ENCODE assay signal across 1 cellular context in the genomic region with DNA sequence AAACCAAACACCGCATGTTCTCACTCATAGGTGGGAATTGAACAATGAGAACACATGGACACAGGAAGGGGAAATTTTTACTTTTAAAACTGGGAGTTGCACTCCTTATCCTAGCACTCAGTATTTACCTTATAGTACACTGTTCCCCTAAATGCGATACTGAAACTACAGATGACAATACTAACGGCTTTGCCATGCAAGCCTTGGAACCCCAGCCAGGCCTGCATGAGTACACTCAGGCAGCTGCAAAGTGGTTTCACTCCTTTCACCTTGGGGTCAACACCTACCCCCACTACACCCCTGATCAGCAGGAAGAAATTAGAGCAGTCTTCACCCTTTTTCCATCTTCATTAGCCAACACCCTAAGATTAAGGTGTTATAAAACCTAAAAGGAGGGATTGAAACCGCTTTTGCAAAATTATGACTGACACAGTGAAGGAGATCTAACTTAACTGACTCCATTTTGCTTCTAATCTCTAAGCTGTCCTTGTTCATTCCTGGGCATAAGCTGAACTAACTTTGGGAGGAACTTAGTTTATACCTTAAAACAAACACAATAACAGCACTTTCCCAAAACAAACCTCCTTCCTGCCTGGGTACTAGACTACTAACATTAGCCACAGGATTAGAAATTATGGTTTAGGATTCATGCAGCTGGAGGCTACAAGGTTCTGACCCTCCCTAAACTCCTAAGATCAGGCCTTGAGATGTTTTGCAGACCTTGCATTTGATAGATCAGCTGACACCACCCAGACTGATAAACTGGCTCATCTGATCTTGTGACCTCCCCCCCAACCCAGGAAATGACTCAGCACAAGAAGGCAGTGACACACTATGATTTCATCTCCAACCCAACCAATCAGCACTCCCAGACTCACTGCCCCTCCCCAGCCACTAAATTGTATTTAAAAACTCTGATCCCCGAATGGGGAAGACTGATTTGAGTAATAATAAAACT.
TF ChIP-seq lines count a peak whose summit lies in the region.

No MANE protein-coding gene starts in this region.

TF ChIP-seq in K562, 482 proteins besides CTCF, POLR2A, EP300 and RAD21 (continued from another document and continues in another):
- TF ChIP-seq, protein P1, sequence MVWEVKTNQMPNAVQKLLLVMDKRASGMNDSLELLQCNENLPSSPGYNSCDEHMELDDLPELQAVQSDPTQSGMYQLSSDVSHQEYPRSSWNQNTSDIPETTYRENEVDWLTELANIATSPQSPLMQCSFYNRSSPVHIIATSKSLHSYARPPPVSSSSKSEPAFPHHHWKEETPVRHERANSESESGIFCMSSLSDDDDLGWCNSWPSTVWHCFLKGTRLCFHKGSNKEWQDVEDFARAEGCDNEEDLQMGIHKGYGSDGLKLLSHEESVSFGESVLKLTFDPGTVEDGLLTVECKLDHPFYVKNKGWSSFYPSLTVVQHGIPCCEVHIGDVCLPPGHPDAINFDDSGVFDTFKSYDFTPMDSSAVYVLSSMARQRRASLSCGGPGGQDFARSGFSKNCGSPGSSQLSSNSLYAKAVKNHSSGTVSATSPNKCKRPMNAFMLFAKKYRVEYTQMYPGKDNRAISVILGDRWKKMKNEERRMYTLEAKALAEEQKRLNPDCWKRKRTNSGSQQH (CRISPR knock-in tag; IDR thresholded peaks at IDR 0.05) = peak; percentile 91
- TF ChIP-seq FOSL1 (tag; conservative IDR thresholded peaks at IDR 0.05) = peak; percentile 97
- TF ChIP-seq, protein P2, sequence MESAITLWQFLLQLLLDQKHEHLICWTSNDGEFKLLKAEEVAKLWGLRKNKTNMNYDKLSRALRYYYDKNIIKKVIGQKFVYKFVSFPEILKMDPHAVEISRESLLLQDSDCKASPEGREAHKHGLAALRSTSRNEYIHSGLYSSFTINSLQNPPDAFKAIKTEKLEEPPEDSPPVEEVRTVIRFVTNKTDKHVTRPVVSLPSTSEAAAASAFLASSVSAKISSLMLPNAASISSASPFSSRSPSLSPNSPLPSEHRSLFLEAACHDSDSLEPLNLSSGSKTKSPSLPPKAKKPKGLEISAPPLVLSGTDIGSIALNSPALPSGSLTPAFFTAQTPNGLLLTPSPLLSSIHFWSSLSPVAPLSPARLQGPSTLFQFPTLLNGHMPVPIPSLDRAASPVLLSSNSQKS (CRISPR knock-in tag; IDR thresholded peaks at IDR 0.05) = 0 out of 2 replicates have a peak, but pooled peaks have one; percentile 59
- TF ChIP-seq ZNF444 (CRISPR knock-in tag; IDR thresholded peaks at IDR 0.05) = peak; percentile 85
- TF ChIP-seq ZBTB8A (IDR thresholded peaks at IDR 0.05; ENCODE audit: partially characterized antibody) = no peak
- TF ChIP-seq SETDB1 (IDR thresholded peaks at IDR 0.05; ENCODE audit: low read length) = no peak
- TF ChIP-seq FOXM1 (IDR thresholded peaks at IDR 0.05; ENCODE audit: low read depth) = peak; percentile 34; the same call in 1 of the 2 replicates
- TF ChIP-seq FOXM1 (CRISPR knock-in tag; IDR thresholded peaks at IDR 0.05; ENCODE audit: low read depth) = no peak
- peak; percentile 89; the same call in 1 of the 2 replicates for TF ChIP-seq ZNF668 (CRISPR knock-in tag; IDR thresholded peaks at IDR 0.05)
- TF ChIP-seq PCBP2 (IDR thresholded peaks at IDR 0.05; ENCODE audit: low read depth, low read length, poor library complexity, severe bottlenecking) = no peak
- TF ChIP-seq TAF15 (IDR thresholded peaks at IDR 0.05; ENCODE audit: low read depth, low read length) = no peak
- peak; percentile 98 for TF ChIP-seq ZNF644 (tag; IDR thresholded peaks at IDR 0.05; ENCODE audit: low read depth)
- peak; percentile 84 for TF ChIP-seq ZKSCAN3 (CRISPR knock-in tag; IDR thresholded peaks at IDR 0.05)
- TF ChIP-seq, protein P3, sequence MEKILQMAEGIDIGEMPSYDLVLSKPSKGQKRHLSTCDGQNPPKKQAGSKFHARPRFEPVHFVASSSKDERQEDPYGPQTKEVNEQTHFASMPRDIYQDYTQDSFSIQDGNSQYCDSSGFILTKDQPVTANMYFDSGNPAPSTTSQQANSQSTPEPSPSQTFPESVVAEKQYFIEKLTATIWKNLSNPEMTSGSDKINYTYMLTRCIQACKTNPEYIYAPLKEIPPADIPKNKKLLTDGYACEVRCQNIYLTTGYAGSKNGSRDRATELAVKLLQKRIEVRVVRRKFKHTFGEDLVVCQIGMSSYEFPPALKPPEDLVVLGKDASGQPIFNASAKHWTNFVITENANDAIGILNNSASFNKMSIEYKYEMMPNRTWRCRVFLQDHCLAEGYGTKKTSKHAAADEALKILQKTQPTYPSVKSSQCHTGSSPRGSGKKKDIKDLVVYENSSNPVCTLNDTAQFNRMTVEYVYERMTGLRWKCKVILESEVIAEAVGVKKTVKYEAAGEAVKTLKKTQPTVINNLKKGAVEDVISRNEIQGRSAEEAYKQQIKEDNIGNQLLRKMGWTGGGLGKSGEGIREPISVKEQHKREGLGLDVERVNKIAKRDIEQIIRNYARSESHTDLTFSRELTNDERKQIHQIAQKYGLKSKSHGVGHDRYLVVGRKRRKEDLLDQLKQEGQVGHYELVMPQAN (IDR thresholded peaks at IDR 0.05; ENCODE audit: borderline replicate concordance) = no peak
- no peak for TF ChIP-seq HNRNPK (IDR thresholded peaks at IDR 0.05; ENCODE audit: low read depth, low read length, poor library complexity, severe bottlenecking)
- peak; percentile 86 for TF ChIP-seq JUND (IDR thresholded peaks at IDR 0.05; ENCODE audit: borderline replicate concordance, low read depth, low read length)
- peak; percentile 79; the same call in 1 of the 3 replicates for TF ChIP-seq JUND (tag; IDR thresholded peaks at IDR 0.05; ENCODE audit: borderline replicate concordance, low read depth, low read length)
- no peak for TF ChIP-seq NR1H2 (CRISPR knock-in tag; IDR thresholded peaks at IDR 0.05)
- TF ChIP-seq, protein P4, sequence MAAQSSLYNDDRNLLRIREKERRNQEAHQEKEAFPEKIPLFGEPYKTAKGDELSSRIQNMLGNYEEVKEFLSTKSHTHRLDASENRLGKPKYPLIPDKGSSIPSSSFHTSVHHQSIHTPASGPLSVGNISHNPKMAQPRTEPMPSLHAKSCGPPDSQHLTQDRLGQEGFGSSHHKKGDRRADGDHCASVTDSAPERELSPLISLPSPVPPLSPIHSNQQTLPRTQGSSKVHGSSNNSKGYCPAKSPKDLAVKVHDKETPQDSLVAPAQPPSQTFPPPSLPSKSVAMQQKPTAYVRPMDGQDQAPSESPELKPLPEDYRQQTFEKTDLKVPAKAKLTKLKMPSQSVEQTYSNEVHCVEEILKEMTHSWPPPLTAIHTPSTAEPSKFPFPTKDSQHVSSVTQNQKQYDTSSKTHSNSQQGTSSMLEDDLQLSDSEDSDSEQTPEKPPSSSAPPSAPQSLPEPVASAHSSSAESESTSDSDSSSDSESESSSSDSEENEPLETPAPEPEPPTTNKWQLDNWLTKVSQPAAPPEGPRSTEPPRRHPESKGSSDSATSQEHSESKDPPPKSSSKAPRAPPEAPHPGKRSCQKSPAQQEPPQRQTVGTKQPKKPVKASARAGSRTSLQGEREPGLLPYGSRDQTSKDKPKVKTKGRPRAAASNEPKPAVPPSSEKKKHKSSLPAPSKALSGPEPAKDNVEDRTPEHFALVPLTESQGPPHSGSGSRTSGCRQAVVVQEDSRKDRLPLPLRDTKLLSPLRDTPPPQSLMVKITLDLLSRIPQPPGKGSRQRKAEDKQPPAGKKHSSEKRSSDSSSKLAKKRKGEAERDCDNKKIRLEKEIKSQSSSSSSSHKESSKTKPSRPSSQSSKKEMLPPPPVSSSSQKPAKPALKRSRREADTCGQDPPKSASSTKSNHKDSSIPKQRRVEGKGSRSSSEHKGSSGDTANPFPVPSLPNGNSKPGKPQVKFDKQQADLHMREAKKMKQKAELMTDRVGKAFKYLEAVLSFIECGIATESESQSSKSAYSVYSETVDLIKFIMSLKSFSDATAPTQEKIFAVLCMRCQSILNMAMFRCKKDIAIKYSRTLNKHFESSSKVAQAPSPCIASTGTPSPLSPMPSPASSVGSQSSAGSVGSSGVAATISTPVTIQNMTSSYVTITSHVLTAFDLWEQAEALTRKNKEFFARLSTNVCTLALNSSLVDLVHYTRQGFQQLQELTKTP (IDR thresholded peaks at IDR 0.05; ENCODE audit: low read depth in 1 of 2, partially characterized antibody in 2 of 2) = peak in 1 of 2 experiments; percentile 21
- TF ChIP-seq PTTG1 (tag; IDR thresholded peaks at IDR 0.05; ENCODE audit: low read depth) = peak; percentile 99
- peak; percentile 97 for TF ChIP-seq PYGO2 (tag; IDR thresholded peaks at IDR 0.05)
- peak; percentile 62 for TF ChIP-seq MEIS2 (IDR thresholded peaks at IDR 0.05; ENCODE audit: partially characterized antibody)
- TF ChIP-seq CBFA2T2 (conservative IDR thresholded peaks at IDR 0.05) = peak; percentile 41
- no peak for TF ChIP-seq ZNF785 (CRISPR knock-in tag; IDR thresholded peaks at IDR 0.05)
- TF ChIP-seq, protein P5, sequence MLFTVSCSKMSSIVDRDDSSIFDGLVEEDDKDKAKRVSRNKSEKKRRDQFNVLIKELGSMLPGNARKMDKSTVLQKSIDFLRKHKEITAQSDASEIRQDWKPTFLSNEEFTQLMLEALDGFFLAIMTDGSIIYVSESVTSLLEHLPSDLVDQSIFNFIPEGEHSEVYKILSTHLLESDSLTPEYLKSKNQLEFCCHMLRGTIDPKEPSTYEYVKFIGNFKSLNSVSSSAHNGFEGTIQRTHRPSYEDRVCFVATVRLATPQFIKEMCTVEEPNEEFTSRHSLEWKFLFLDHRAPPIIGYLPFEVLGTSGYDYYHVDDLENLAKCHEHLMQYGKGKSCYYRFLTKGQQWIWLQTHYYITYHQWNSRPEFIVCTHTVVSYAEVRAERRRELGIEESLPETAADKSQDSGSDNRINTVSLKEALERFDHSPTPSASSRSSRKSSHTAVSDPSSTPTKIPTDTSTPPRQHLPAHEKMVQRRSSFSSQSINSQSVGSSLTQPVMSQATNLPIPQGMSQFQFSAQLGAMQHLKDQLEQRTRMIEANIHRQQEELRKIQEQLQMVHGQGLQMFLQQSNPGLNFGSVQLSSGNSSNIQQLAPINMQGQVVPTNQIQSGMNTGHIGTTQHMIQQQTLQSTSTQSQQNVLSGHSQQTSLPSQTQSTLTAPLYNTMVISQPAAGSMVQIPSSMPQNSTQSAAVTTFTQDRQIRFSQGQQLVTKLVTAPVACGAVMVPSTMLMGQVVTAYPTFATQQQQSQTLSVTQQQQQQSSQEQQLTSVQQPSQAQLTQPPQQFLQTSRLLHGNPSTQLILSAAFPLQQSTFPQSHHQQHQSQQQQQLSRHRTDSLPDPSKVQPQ (CRISPR knock-in tag; IDR thresholded peaks at IDR 0.05; ENCODE audit: borderline replicate concordance) = peak; percentile 88; the same call in 1 of the 2 replicates
- peak; percentile 77; the same call in 1 of the 2 replicates for TF ChIP-seq ZNF561 (CRISPR knock-in tag; conservative IDR thresholded peaks at IDR 0.05)
- no peak for TF ChIP-seq SMC3 (conservative IDR thresholded peaks at IDR 0.05; ENCODE audit: insufficient read depth, low read depth, low read length)
- peak; percentile 92 for TF ChIP-seq ELF2 (CRISPR knock-in tag; IDR thresholded peaks at IDR 0.05)
- TF ChIP-seq, protein P6, sequence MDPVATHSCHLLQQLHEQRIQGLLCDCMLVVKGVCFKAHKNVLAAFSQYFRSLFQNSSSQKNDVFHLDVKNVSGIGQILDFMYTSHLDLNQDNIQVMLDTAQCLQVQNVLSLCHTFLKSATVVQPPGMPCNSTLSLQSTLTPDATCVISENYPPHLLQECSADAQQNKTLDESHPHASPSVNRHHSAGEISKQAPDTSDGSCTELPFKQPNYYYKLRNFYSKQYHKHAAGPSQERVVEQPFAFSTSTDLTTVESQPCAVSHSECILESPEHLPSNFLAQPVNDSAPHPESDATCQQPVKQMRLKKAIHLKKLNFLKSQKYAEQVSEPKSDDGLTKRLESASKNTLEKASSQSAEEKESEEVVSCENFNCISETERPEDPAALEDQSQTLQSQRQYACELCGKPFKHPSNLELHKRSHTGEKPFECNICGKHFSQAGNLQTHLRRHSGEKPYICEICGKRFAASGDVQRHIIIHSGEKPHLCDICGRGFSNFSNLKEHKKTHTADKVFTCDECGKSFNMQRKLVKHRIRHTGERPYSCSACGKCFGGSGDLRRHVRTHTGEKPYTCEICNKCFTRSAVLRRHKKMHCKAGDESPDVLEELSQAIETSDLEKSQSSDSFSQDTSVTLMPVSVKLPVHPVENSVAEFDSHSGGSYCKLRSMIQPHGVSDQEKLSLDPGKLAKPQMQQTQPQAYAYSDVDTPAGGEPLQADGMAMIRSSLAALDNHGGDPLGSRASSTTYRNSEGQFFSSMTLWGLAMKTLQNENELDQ (CRISPR knock-in tag; IDR thresholded peaks at IDR 0.05; ENCODE audit: borderline replicate concordance) = no peak
- no peak for TF ChIP-seq TGIF2 (CRISPR knock-in tag; IDR thresholded peaks at IDR 0.05)
- no peak for TF ChIP-seq BHLHE40 (IDR thresholded peaks at IDR 0.05; ENCODE audit: low read length)
- peak; percentile 77 for TF ChIP-seq ZKSCAN8 (CRISPR knock-in tag; IDR thresholded peaks at IDR 0.05)
- TF ChIP-seq FOXJ2 (tag; IDR thresholded peaks at IDR 0.05) = peak; percentile 37; the same call in 1 of the 2 replicates
- peak; percentile 76 for TF ChIP-seq ZNF324 (CRISPR knock-in tag; IDR thresholded peaks at IDR 0.05)
- TF ChIP-seq, protein P7, sequence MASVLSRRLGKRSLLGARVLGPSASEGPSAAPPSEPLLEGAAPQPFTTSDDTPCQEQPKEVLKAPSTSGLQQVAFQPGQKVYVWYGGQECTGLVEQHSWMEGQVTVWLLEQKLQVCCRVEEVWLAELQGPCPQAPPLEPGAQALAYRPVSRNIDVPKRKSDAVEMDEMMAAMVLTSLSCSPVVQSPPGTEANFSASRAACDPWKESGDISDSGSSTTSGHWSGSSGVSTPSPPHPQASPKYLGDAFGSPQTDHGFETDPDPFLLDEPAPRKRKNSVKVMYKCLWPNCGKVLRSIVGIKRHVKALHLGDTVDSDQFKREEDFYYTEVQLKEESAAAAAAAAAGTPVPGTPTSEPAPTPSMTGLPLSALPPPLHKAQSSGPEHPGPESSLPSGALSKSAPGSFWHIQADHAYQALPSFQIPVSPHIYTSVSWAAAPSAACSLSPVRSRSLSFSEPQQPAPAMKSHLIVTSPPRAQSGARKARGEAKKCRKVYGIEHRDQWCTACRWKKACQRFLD (CRISPR knock-in tag; IDR thresholded peaks at IDR 0.05) = peak; percentile 98
- peak; percentile 95 for TF ChIP-seq ZNF41 (CRISPR knock-in tag; conservative IDR thresholded peaks at IDR 0.05)
- TF ChIP-seq NFE2 (IDR thresholded peaks at IDR 0.05; ENCODE audit: low read depth) = peak; percentile 97
- no peak for TF ChIP-seq KLF16 (IDR thresholded peaks at IDR 0.05)
- TF ChIP-seq THRAP3 (IDR thresholded peaks at IDR 0.05; ENCODE audit: borderline replicate concordance) = no peak
- TF ChIP-seq ZNF184 (CRISPR knock-in tag; IDR thresholded peaks at IDR 0.05) = no peak
- TF ChIP-seq ZNF354B (CRISPR knock-in tag; IDR thresholded peaks at IDR 0.05) = peak; percentile 93
- peak; percentile 98 for TF ChIP-seq MEF2D (tag; conservative IDR thresholded peaks at IDR 0.05; ENCODE audit: low read depth)
- TF ChIP-seq, protein P8, sequence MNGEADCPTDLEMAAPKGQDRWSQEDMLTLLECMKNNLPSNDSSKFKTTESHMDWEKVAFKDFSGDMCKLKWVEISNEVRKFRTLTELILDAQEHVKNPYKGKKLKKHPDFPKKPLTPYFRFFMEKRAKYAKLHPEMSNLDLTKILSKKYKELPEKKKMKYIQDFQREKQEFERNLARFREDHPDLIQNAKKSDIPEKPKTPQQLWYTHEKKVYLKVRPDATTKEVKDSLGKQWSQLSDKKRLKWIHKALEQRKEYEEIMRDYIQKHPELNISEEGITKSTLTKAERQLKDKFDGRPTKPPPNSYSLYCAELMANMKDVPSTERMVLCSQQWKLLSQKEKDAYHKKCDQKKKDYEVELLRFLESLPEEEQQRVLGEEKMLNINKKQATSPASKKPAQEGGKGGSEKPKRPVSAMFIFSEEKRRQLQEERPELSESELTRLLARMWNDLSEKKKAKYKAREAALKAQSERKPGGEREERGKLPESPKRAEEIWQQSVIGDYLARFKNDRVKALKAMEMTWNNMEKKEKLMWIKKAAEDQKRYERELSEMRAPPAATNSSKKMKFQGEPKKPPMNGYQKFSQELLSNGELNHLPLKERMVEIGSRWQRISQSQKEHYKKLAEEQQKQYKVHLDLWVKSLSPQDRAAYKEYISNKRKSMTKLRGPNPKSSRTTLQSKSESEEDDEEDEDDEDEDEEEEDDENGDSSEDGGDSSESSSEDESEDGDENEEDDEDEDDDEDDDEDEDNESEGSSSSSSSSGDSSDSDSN (IDR thresholded peaks at IDR 0.05; ENCODE audit: borderline replicate concordance in 1 of 2, low read depth in 2 of 2, low read length in 2 of 2) = no peak
